In genomic region chr2:171627412-171627811, GRCh38 we compare ENCODE assay signal across 7 cellular contexts.
"Had no signal": no experiment of that assay in that cellular context is flagged by ENCODE, and none has a peak within 500 bp of the region (broad histone marks: within the 10 kb centered on the region; RNA-seq: fewer than 3 reads in every experiment).

No MANE protein-coding gene starts in this region.

- ATAC-seq: K562 had no signal

- H2AFZ ChIP-seq: GM23248 had no signal

- H3K4me3 ChIP-seq: GM23248, K562 had no signal

- H3K27ac ChIP-seq: GM23248 had no signal

- H3K9ac ChIP-seq: GM23248 had no signal

- DNase-seq: GM23248, H9, HCEC 1CT, HFFc6, IMR-90, KG1 had no signal
